In the genomic region with DNA sequence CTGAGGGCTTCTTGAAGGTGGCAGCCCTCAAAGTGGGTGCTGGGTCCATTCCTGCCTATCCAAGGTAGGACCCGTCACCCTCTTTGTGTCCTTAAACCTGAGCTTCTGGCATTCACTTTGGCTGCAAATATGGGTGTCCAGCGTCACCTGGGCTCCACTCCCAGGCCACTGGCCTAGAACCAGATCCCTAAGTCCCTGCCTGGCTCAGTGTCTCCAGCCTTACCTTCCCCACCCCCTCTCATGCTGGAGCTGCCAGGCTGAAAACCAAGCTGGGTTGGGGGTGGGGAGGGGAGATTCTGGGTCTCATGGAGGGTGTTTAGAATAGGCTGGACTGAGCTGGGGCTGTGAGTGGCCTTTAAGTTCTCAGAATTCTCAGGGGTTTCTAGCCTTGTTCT, we compare ENCODE assay signal across 9 cellular contexts. TPM values are rescaled to one million over a fixed set of nuclear protein-coding genes. Genes with fewer than 3 reads are reported as not detected.
A peak's percentile ranks its signal among the peaks of the same experiment; 100 is the strongest.
DNase-seq lines count a peak whose midpoint lies in the region; ATAC-seq and TF ChIP-seq lines count a peak whose summit lies in the region.
"Had no signal": no experiment of that assay in that cellular context is flagged by ENCODE, and none has a peak within 500 bp of the region (broad histone marks: within the 10 kb centered on the region; RNA-seq: fewer than 3 reads in every experiment).

No MANE protein-coding gene starts in this region.

- peak overlapping the region; percentile 47 for H3K27ac Mint-ChIP-seq in central memory CD8-positive, alpha-beta T cell (ENCODE audit: low read depth)

- no peak for TF ChIP-seq RAD21 in HCT116 (IDR thresholded peaks at IDR 0.05; ENCODE audit: low read depth)

- H3K4me1 Mint-ChIP-seq in central memory CD8-positive, alpha-beta T cell = peaks cover 46% of the 10 kb centered on the region

- H3K9me2 ChIP-seq in HCT116 (ENCODE audit: insufficient read depth) = no peaks in the 10 kb centered on the region

- H2AFZ ChIP-seq in HCT116 (ENCODE audit: low read depth, low read length, poor library complexity, severe bottlenecking) = no peak overlapping the region

- DNase-seq in AG10803 (ENCODE audit: low read depth) (no peak), HCT116 (ENCODE audit: low read depth, low spot score) (no peak), occipital lobe (lab: John Stamatoyannopoulos, UW) (no peak)
- no peak for DNase-seq in central memory CD8-positive, alpha-beta T cell (ENCODE audit: low spot score in 2 of 2)
- DNase-seq: posterior cingulate gyrus had no signal

- H3K9ac ChIP-seq in HCT116 (ENCODE audit: low read length) (peak overlapping the region; percentile 79), muscle layer of colon (ENCODE audit: low read length) (no peak overlapping the region)

- H3K4me3 ChIP-seq in AG10803 (ENCODE audit: low read length) (peak overlapping the region; percentile 82), HCT116 (replicated peaks in 1 of 2; ENCODE audit: low read depth in 1 of 2, low read length in 2 of 2) (peak overlapping the region; percentile 48 to 82), muscle layer of colon (ENCODE audit: low read depth in 1 of 2, low read length in 2 of 2) (peak overlapping the region; percentile 32 to 81)

- peak overlapping the region; percentile 97 for H3K4me2 ChIP-seq in HCT116 (ENCODE audit: low read length)

- H3K79me2 ChIP-seq in HCT116 (ENCODE audit: insufficient read depth, low read length) = peaks cover 47% of the 10 kb centered on the region

- H3K27me3 Mint-ChIP-seq in central memory CD8-positive, alpha-beta T cell = peaks cover 9% of the 10 kb centered on the region

- H3K36me3 Mint-ChIP-seq in central memory CD8-positive, alpha-beta T cell (ENCODE audit: insufficient read depth) = peaks cover 32% of the 10 kb centered on the region

- H3K9me3 ChIP-seq in HCT116 (ENCODE audit: control insufficient read depth in 1 of 2, insufficient read depth in 1 of 2, low read depth in 1 of 2, low read length in 2 of 2) (no peaks in the 10 kb centered on the region), muscle layer of colon (ENCODE audit: low read length) (no peaks in the 10 kb centered on the region)

- H3K4me3 Mint-ChIP-seq in central memory CD8-positive, alpha-beta T cell = peak overlapping the region; percentile 86

- intact Hi-C loops in HCT116 (cut with micrococcal nuclease) = no loop called here

- H3K36me3 ChIP-seq in HCT116 (ENCODE audit: control insufficient read depth in 1 of 2, insufficient read depth in 2 of 2, low read length in 2 of 2) (no peaks in the 10 kb centered on the region), muscle layer of colon (ENCODE audit: insufficient read depth, low read length) (no peaks in the 10 kb centered on the region)

- no peaks in the 10 kb centered on the region for H4K20me1 ChIP-seq in HCT116 (ENCODE audit: insufficient read depth)

- no peak for TF ChIP-seq CTCF in AG10803 (conservative IDR thresholded peaks at IDR 0.05; ENCODE audit: low read length)
- no peak for TF ChIP-seq CTCF in HCT116 (IDR thresholded peaks at IDR 0.05 in 2 of 3, conservative IDR thresholded peaks at IDR 0.05 in 1 of 3; ENCODE audit: borderline replicate concordance in 1 of 3, insufficient read depth in 1 of 3, low read depth in 2 of 3, low read length in 2 of 3)

- no peak for ATAC-seq in HCT116
- ATAC-seq in central memory CD8-positive, alpha-beta T cell (replicated peaks; ENCODE audit: extremely low read depth, poor library complexity, severe bottlenecking) = no peak
- no peak for ATAC-seq in activated CD4-positive, CD25-positive, alpha-beta regulatory T cell treated with anti-CD3 and anti-CD28 coated beads, Interleukin-2, amount 50 U/mL, for 24 hours
- no peak for ATAC-seq in GM19395 (IDR thresholded peaks at IDR 0.05; ENCODE audit: unreplicated experiment)
- ATAC-seq in HG02571 (IDR thresholded peaks at IDR 0.05; ENCODE audit: unreplicated experiment) = no peak

- RAD21 ChIA-PET in HCT116 (lab: Charles Lee; ENCODE audit: low non-redundant PET in 1 of 2, low total read pairs in 2 of 2, uncharacterized antibody in 2 of 2, unreplicated experiment in 2 of 2) = no interaction called here

- peaks cover 6% of the 10 kb centered on the region for H3K9me3 Mint-ChIP-seq in central memory CD8-positive, alpha-beta T cell

- H3K27me3 ChIP-seq in HCT116 (ENCODE audit: insufficient read depth, low read length) (no peaks in the 10 kb centered on the region), muscle layer of colon (ENCODE audit: control insufficient read depth in 1 of 2, insufficient read depth in 2 of 2, low read length in 2 of 2) (no peaks in the 10 kb centered on the region)

- TF ChIP-seq POLR2A in HCT116 (IDR thresholded peaks at IDR 0.05; ENCODE audit: borderline replicate concordance, extremely low read depth, insufficient read depth, insufficient read length) = no peak

- CTCF ChIA-PET in HCT116 (lab: Charles Lee) = interaction anchor here (1.6 kb wide), 1 partner anchor 16 kb away, joined by 6 read pairs; no protein-coding TSS in a partner anchor

- H3K27ac ChIP-seq in HCT116 (ENCODE audit: low read depth, low read length) (peak overlapping the region; percentile 87), muscle layer of colon (ENCODE audit: low read depth, low read length) (no peak overlapping the region)

- H3K4me1 ChIP-seq in HCT116 (ENCODE audit: control insufficient read depth in 1 of 2, insufficient read depth in 2 of 2, low read length in 2 of 2) (peaks cover 21 to 36% of the 10 kb centered on the region in 2 experiments), muscle layer of colon (ENCODE audit: insufficient read depth, low read length) (peaks cover 18% of the 10 kb centered on the region)

- POLR2A ChIA-PET in HCT116 (lab: Charles Lee) = no interaction called here

- BruUV-seq in HCT116 (replicated peaks; lab: Mats Ljungman, UMichigan) = no TSS peak

TF ChIP-seq in HCT116, 20 proteins besides CTCF, POLR2A, EP300 and RAD21 (continues in another document):
- no peak for TF ChIP-seq FOSL1 (IDR thresholded peaks at IDR 0.05; ENCODE audit: low read depth)
- no peak for TF ChIP-seq ZNF274 (IDR thresholded peaks at IDR 0.05; ENCODE audit: low read depth, low read length)
- TF ChIP-seq CEBPB (IDR thresholded peaks at IDR 0.05; ENCODE audit: low read depth) = no peak
- TF ChIP-seq SP1 (IDR thresholded peaks at IDR 0.05; ENCODE audit: low read depth) = no peak
- TF ChIP-seq POLR2AphosphoS5 (IDR thresholded peaks at IDR 0.05; ENCODE audit: low read depth, low read length) = no peak
- no peak for TF ChIP-seq SIN3A (IDR thresholded peaks at IDR 0.05; ENCODE audit: low read depth)
- TF ChIP-seq, protein P1, sequence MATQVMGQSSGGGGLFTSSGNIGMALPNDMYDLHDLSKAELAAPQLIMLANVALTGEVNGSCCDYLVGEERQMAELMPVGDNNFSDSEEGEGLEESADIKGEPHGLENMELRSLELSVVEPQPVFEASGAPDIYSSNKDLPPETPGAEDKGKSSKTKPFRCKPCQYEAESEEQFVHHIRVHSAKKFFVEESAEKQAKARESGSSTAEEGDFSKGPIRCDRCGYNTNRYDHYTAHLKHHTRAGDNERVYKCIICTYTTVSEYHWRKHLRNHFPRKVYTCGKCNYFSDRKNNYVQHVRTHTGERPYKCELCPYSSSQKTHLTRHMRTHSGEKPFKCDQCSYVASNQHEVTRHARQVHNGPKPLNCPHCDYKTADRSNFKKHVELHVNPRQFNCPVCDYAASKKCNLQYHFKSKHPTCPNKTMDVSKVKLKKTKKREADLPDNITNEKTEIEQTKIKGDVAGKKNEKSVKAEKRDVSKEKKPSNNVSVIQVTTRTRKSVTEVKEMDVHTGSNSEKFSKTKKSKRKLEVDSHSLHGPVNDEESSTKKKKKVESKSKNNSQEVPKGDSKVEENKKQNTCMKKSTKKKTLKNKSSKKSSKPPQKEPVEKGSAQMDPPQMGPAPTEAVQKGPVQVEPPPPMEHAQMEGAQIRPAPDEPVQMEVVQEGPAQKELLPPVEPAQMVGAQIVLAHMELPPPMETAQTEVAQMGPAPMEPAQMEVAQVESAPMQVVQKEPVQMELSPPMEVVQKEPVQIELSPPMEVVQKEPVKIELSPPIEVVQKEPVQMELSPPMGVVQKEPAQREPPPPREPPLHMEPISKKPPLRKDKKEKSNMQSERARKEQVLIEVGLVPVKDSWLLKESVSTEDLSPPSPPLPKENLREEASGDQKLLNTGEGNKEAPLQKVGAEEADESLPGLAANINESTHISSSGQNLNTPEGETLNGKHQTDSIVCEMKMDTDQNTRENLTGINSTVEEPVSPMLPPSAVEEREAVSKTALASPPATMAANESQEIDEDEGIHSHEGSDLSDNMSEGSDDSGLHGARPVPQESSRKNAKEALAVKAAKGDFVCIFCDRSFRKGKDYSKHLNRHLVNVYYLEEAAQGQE (IDR thresholded peaks at IDR 0.05; ENCODE audit: low read depth) = no peak
- no peak for TF ChIP-seq SRF (IDR thresholded peaks at IDR 0.05; ENCODE audit: low read depth)
- TF ChIP-seq EZH2phosphoT487 (IDR thresholded peaks at IDR 0.05; ENCODE audit: borderline replicate concordance) = no peak
- TF ChIP-seq, protein P2, sequence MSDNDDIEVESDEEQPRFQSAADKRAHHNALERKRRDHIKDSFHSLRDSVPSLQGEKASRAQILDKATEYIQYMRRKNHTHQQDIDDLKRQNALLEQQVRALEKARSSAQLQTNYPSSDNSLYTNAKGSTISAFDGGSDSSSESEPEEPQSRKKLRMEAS (IDR thresholded peaks at IDR 0.05) = no peak
- TF ChIP-seq JUND (IDR thresholded peaks at IDR 0.05) = no peak
- TF ChIP-seq EZH2 (IDR thresholded peaks at IDR 0.05) = no peak
- no peak for TF ChIP-seq TCF7L2 (IDR thresholded peaks at IDR 0.05; ENCODE audit: borderline replicate concordance, extremely low read depth, insufficient read depth, insufficient read length)
- TF ChIP-seq ELF1 (IDR thresholded peaks at IDR 0.05; ENCODE audit: borderline replicate concordance, low read depth) = no peak
- no peak for TF ChIP-seq EGR1 (IDR thresholded peaks at IDR 0.05; ENCODE audit: low read depth)

RNA-seq across cellular contexts. Expression of a gene that starts 12.4 kb away (rescaled TPM):
- total RNA-seq in HCT116 (2021; ENCODE audit: unreplicated experiment) (33.7 TPM), occipital lobe (5.6 TPM)
- 23.3 and 25.2 TPM in 2 replicates for polyA plus RNA-seq in HCT116 (2012)

RNA-seq across cellular contexts. Expression of a gene that starts 29.4 kb away (rescaled TPM):
- total RNA-seq in HCT116 (2021; ENCODE audit: unreplicated experiment) (260 TPM), occipital lobe (43.7 TPM)
- polyA plus RNA-seq in HCT116 (2012) = 336 and 355 TPM in 2 replicates

RNA-seq across cellular contexts. Expression of a gene that starts 52.4 kb away (rescaled TPM):
- total RNA-seq in HCT116 (2021; ENCODE audit: unreplicated experiment) (110 TPM), occipital lobe (26.5 TPM)
- 97.1 and 98.1 TPM in 2 replicates for polyA plus RNA-seq in HCT116 (2012)
